Comparison of ENCODE assay signal across 8 cellular contexts in the genomic region with DNA sequence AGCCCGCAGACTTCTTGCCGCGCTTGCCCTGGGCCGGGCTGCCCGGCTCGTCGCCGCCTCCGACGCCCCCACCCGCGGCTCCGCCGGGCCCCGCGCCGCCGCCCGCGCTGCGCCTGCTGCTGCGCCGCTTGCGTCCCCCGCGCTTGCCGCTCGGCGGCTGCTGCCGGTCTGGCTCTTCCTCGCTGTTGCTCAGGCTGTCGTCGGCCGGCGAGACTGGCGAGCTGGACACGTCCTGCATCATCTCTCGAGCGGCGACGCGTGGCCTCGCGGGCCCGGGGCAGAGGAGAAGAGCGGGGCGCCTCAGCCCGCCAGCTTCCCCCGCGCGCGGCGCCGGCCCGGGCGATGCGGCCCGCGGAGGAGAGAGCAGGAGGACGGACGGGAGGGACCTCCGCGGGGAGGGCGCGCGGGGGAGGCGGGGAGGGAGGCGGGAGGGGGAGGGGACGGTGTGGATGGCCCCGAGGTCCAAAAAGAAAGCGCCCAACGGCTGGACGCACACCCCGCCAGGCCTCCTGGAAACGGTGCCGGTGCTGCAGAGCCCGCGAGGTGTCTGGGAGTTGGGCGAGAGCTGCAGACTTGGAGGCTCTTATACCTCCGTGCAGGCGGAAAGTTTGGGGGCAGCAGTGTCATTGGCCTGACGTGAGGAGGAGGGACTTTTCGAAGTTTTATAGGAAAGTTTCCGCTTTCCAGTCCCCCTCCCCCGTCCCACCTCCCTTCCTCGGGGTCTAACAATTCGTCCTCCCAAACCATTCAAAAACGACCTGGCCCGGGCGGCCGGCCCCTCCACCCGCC. TPM values are rescaled to one million over a fixed set of nuclear protein-coding genes. Genes with fewer than 3 reads are reported as not detected.
DNase-seq lines count a peak whose midpoint lies in the region; ATAC-seq, FAIRE-seq and TF ChIP-seq lines count a peak whose summit lies in the region.

A gene (minus strand): TSS at position 556 of the 789 bp plus-strand sequence. CDS start 315 bp downstream, at position 241.

- WGBS in psoas muscle, 3 donors: 1% methylated on average over 66 to 92 of the region's 92 CpGs

- FAIRE-seq in GM12892 (lab: Jason Lieb, UNC): no peak
- no peak for FAIRE-seq in GM12891 (lab: Jason Lieb, UNC)

- peak; percentile 47 for ATAC-seq in HG03354 (IDR thresholded peaks at IDR 0.05; ENCODE audit: poor library complexity, severe bottlenecking, unreplicated experiment)
- ATAC-seq in psoas muscle: peak in 3 of 4 donors; percentile 38 to 59 (median 54)

- peak; percentile 98 for DNase-seq in GM04504 (ENCODE audit: low read depth)
- peak; percentile 33 for DNase-seq in germinal center (ENCODE audit: low spot score)
- DNase-seq in psoas muscle: peak in 1 of 2 donors; percentile 60
- no peak for DNase-seq in GM12892 (ENCODE audit: insufficient read length)
- DNase-seq in GM12891 (ENCODE audit: insufficient read length, low spot score): no peak
- no peak for DNase-seq in activated CD4-positive, alpha-beta T cell treated with anti-CD3 and anti-CD28 coated beads, Interleukin-2, amount 50 U/mL, for 1 hour

- intact Hi-C loops in psoas muscle (cut with DNase I): no loop called here

- TF ChIP-seq CTCF in WI38 (IDR thresholded peaks at IDR 0.05; ENCODE audit: low read depth, low read length): no peak
- no peak for TF ChIP-seq CTCF in psoas muscle (IDR thresholded peaks at IDR 0.05)

- no peaks in the 10 kb centered on the region for H3K9me3 ChIP-seq in psoas muscle

- H3K27ac ChIP-seq in psoas muscle: no peak within 1 kb of the TSS

- TF ChIP-seq POLR2A in GM12892 (IDR thresholded peaks at IDR 0.05; ENCODE audit: low read depth, low read length): no peak
- no peak for TF ChIP-seq POLR2A in GM12891 (IDR thresholded peaks at IDR 0.05; ENCODE audit: low read depth, low read length)

- H3K4me1 ChIP-seq in psoas muscle: no peaks in the 10 kb centered on the region

- no peaks in the 10 kb centered on the region for H3K36me3 ChIP-seq in psoas muscle (ENCODE audit: insufficient read depth in 1 of 2, low read depth in 1 of 2)

- peaks cover 3 to 91% (median 24%) of the 10 kb centered on the region in 3 donors for H3K27me3 ChIP-seq in psoas muscle (ENCODE audit: insufficient read depth in 3 of 3, low read length in 2 of 3)

- H3K4me3 ChIP-seq in WI38 (ENCODE audit: low read depth, low read length) (peak within 1 kb of the TSS; percentile 72), psoas muscle (peak within 1 kb of the TSS; percentile 58)

TF ChIP-seq in GM12891, 5 proteins besides CTCF, POLR2A, EP300 and RAD21:
- TF ChIP-seq POLR2AphosphoS5 (IDR thresholded peaks at IDR 0.05; ENCODE audit: low read depth, low read length) (no peak), SPI1 (IDR thresholded peaks at IDR 0.05; ENCODE audit: low read depth, low read length) (no peak), POU2F2 (IDR thresholded peaks at IDR 0.05; ENCODE audit: low read depth, low read length) (no peak), PAX5 (IDR thresholded peaks at IDR 0.05; ENCODE audit: insufficient read depth, low read length, severe bottlenecking) (no peak), TAF1 (IDR thresholded peaks at IDR 0.05; ENCODE audit: low read depth, low read length) (no peak)

RNA-seq across cellular contexts. Expression of the gene that starts here (rescaled TPM):
- total RNA-seq in psoas muscle: 1 to 10 TPM in 1 of 4 donors, under 1 TPM in 2, not detected in 1; 0.20 to 1.1 (median 0.32) TPM
- under 1 TPM; 0.27 to 0.49 (median 0.46) TPM for polyA plus RNA-seq in psoas muscle
- polyA plus RNA-seq in GM12892 (2012; ENCODE audit: missing spikeins): not detected
- not detected for polyA plus RNA-seq in GM12891 (2012; ENCODE audit: low read depth, missing spikeins)

Comparison
In these comparisons a context has a peak if more than half of its experiments do, and no peak if none do; other contexts are left out.
1. DNase-seq: peak in GM04504 (single experiment) and germinal center (single experiment); none in GM12892 (single experiment), GM12891 (single experiment) and activated CD4-positive, alpha-beta T cell treated with anti-CD3 and anti-CD28 coated beads, Interleukin-2, amount 50 U/mL, for 1 hour (single experiment).